Comparison of ENCODE assay signal across 7 cellular contexts in genomic region chr2:84631047-84631446, GRCh38.
DNase-seq lines count a peak whose midpoint lies in the region; ATAC-seq and TF ChIP-seq lines count a peak whose summit lies in the region.

No MANE protein-coding gene starts in this region.

- H3K27ac Mint-ChIP-seq in naive thymus-derived CD4-positive, alpha-beta T cell: peak overlapping the region in 5 of 9 donors; percentile 12 to 80 (median 33)

- H3K36me3 ChIP-seq in GM23248 (ENCODE audit: low read depth): no peaks in the 10 kb centered on the region
- no peaks in the 10 kb centered on the region for H3K36me3 ChIP-seq in naive thymus-derived CD4-positive, alpha-beta T cell (ENCODE audit: control insufficient read depth in 2 of 3, insufficient read depth in 3 of 3, low read length in 3 of 3)

- H3K36me3 Mint-ChIP-seq in naive thymus-derived CD4-positive, alpha-beta T cell: no peaks in the 10 kb centered on the region

- intact Hi-C loops in dorsolateral prefrontal cortex (cut with DNase I): loop anchor here in 1 of 2 donors (5.0 kb wide), 1 partner anchor 134 kb away; no protein-coding TSS in a partner anchor
- intact Hi-C loops in naive thymus-derived CD4-positive, alpha-beta T cell (cut with micrococcal nuclease): loop anchor here (1.0 to 10.0 kb wide), 8 partner anchors 105 to 606 kb away; no protein-coding TSS in a partner anchor

- no peaks in the 10 kb centered on the region for H3K9me3 ChIP-seq in GM23248 (ENCODE audit: low read depth)
- no peaks in the 10 kb centered on the region for H3K9me3 ChIP-seq in naive thymus-derived CD4-positive, alpha-beta T cell (ENCODE audit: control insufficient read depth in 2 of 3, low read length in 3 of 3)

- 39 to 42% methylated on average over 6 of the region's 6 CpGs for WGBS in GM23248 (ENCODE audit: low coverage in 1 of 2, low lambda C conversion rate in 2 of 2, missing lambda C conversion rate in 2 of 2), 2 experiments

- H3K27ac ChIP-seq in GM23248 (no peak overlapping the region), dorsolateral prefrontal cortex (no peak overlapping the region)
- H3K27ac ChIP-seq in naive thymus-derived CD4-positive, alpha-beta T cell (ENCODE audit: low read depth, low read length): no peak overlapping the region

- peak; percentile 81 for DNase-seq in DMS53 (lab: John Stamatoyannopoulos, UW)
- DNase-seq in GM23248: peak; percentile 58
- DNase-seq in NCI-H82 treated with DMSO at 0.1 percent for 48 hours (lab: John Stamatoyannopoulos, UW; ENCODE audit: unreplicated experiment): peak; percentile 12
- DNase-seq in dorsolateral prefrontal cortex: no peak
- peak in 6 of 9 donors; percentile 21 to 57 (median 50) for DNase-seq in naive thymus-derived CD4-positive, alpha-beta T cell
- no peak for DNase-seq in NCI-H128 (lab: John Stamatoyannopoulos, UW; ENCODE audit: unreplicated experiment)

- H3K27me3 Mint-ChIP-seq in naive thymus-derived CD4-positive, alpha-beta T cell: peaks cover 0 to 2% (median 0%) of the 10 kb centered on the region in 5 donors

- H3K79me2 ChIP-seq in GM23248 (ENCODE audit: insufficient read depth): no peaks in the 10 kb centered on the region

- ATAC-seq in naive thymus-derived CD4-positive, alpha-beta T cell: peak; percentile 69
- no peak for ATAC-seq in GM21619 (IDR thresholded peaks at IDR 0.05; ENCODE audit: unreplicated experiment)

- H3K27me3 ChIP-seq in GM23248 (replicated peaks; ENCODE audit: insufficient read depth): no peaks in the 10 kb centered on the region; the same call in 1 of the 2 replicates
- no peaks in the 10 kb centered on the region for H3K27me3 ChIP-seq in dorsolateral prefrontal cortex
- H3K27me3 ChIP-seq in naive thymus-derived CD4-positive, alpha-beta T cell (ENCODE audit: control insufficient read depth in 2 of 2, insufficient read depth in 2 of 2, low read length in 2 of 2): no peaks in the 10 kb centered on the region

- no peak overlapping the region for H3K4me2 ChIP-seq in GM23248 (ENCODE audit: unreplicated experiment)

- TF ChIP-seq CTCF in dorsolateral prefrontal cortex (IDR thresholded peaks at IDR 0.05 in 54 of 56, conservative IDR thresholded peaks at IDR 0.05 in 2 of 56; ENCODE audit: low read depth in 1 of 56, partially characterized antibody in 56 of 56): peak in 52 of 56 donors; percentile 14 to 70 (median 50)

- H3K9me3 Mint-ChIP-seq in naive thymus-derived CD4-positive, alpha-beta T cell: no peaks in the 10 kb centered on the region

- H3K4me1 ChIP-seq in GM23248 (ENCODE audit: insufficient read depth): no peaks in the 10 kb centered on the region
- peaks cover 0 to 15% of the 10 kb centered on the region in 2 donors for H3K4me1 ChIP-seq in naive thymus-derived CD4-positive, alpha-beta T cell (ENCODE audit: control insufficient read depth in 2 of 2, insufficient read depth in 2 of 2, low read length in 2 of 2)

- no peak overlapping the region for H3K4me3 ChIP-seq in GM23248
- H3K4me3 ChIP-seq in dorsolateral prefrontal cortex: peak overlapping the region in 6 of 59 donors; percentile 2 to 38 (median 26)
- no peak overlapping the region for H3K4me3 ChIP-seq in naive thymus-derived CD4-positive, alpha-beta T cell (ENCODE audit: low read length)

- no peaks in the 10 kb centered on the region for H4K20me1 ChIP-seq in GM23248 (ENCODE audit: insufficient read depth)

- H2AFZ ChIP-seq in GM23248: no peak overlapping the region

- POLR2A ChIA-PET in naive thymus-derived CD4-positive, alpha-beta T cell (lab: Charles Lee): interaction anchor here (1.1 to 1.3 kb wide), 3 partner anchors 104 to 237 kb away, joined by 3 to 5 read pairs (median 4); no protein-coding TSS in a partner anchor

- H3K9ac ChIP-seq in GM23248: no peak overlapping the region

- no peaks in the 10 kb centered on the region for H3F3A ChIP-seq in GM23248 (ENCODE audit: insufficient read depth)

- no peaks in the 10 kb centered on the region for H3K9me2 ChIP-seq in GM23248 (ENCODE audit: insufficient read depth)

- H3K4me3 Mint-ChIP-seq in naive thymus-derived CD4-positive, alpha-beta T cell: peak overlapping the region in 4 of 10 donors; percentile 5 to 60 (median 34)

- peaks cover 16 to 56% (median 52%) of the 10 kb centered on the region in 7 donors for H3K4me1 Mint-ChIP-seq in naive thymus-derived CD4-positive, alpha-beta T cell

- CTCF ChIA-PET in naive thymus-derived CD4-positive, alpha-beta T cell (lab: Charles Lee): interaction anchor here (1.0 to 2.2 kb wide), 6 partner anchors 22 to 381 kb away, joined by 3 to 7 read pairs (median 4); no protein-coding TSS in a partner anchor

- in situ Hi-C loops in GM23248 (cut with MboI): no loop called here

Comparison
In these comparisons a context has a peak if more than half of its experiments do, and no peak if none do; other contexts are left out.
1. DNase-seq: peak in DMS53 (single experiment), GM23248 (single experiment), NCI-H82 treated with DMSO at 0.1 percent for 48 hours (single experiment) and naive thymus-derived CD4-positive, alpha-beta T cell (6 of 9); none in dorsolateral prefrontal cortex (0 of 10) and NCI-H128 (single experiment).